In the genomic region with DNA sequence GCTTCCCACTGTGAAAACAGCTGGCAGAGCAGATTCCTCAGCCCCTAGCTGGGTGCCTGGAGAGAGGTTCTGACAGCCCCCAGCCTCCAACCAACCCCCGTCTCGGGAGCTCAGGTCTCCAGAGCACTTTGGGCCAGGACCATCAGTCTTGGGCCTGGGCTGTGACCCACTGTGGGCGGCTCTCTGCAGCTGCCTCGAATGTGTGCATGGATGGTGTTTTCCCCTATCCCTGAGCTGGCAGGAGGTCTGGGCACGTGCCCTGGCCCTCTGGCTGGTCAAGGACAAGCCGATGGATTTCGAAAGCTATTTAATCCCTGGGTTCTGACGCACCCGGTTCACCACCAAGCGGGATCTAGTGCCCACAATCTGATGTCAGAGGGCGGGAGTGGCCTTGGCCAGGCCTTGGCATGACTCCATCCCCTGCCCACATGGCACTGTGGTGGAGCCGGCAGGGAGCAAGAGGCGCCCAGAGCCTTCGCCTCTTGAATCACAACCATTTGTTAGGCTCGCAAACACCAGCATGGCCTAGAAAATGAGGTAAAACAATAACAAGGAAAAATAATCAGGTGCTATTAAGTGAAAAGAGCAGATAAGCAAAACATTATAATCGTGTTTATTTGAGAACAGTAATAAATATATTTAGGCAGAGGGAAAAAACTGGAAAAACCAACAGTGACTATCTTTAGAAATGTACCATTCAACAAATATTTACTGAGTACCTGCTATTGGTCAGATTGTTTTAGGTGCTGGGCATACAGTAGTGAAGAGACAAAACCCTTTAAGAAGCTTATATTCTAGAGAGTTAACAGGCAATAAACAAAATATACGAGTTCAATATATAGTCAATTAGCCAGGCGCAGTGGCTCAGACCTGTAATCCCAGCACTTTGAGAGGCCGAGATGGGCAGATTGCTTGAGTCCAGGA, we compare ENCODE assay signal across 1 cellular context.
TF ChIP-seq lines count a peak whose summit lies in the region.

No MANE protein-coding gene starts in this region.

TF ChIP-seq in HepG2, 621 proteins besides CTCF, POLR2A, EP300 and RAD21 (continued from another document and continues in another):
- TF ChIP-seq ARNT2 (CRISPR knock-in tag; IDR thresholded peaks at IDR 0.05; ENCODE audit: low read depth): peak; percentile 56; the same call in 1 of the 2 replicates
- TF ChIP-seq, protein P1, sequence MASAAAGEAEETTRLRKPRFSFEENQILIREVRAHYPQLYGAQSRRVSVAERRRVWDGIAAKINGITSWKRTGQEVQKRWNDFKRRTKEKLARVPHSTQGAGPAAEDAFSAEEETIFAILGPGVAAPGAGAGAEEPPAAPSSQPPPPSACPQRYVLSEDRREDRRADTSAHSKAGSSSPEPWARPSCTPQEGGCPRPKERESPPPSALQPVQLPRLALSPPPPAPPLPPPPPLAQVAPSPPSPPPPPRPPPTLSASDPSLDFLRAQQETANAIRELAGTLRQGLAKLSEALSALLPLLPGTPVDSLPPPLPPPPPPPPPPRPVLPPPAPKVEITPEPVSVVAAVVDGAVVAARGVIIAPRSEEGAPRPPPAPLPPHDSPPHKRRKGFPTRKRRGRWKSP (CRISPR knock-in tag; IDR thresholded peaks at IDR 0.05): 0 out of 2 replicates have a peak, but pooled peaks have one; percentile 34
- no peak for TF ChIP-seq ZNF367 (CRISPR knock-in tag; IDR thresholded peaks at IDR 0.05; ENCODE audit: borderline replicate concordance)
- TF ChIP-seq NR2F2 (IDR thresholded peaks at IDR 0.05; ENCODE audit: borderline replicate concordance, low read depth): no peak
- TF ChIP-seq ZNF207 (IDR thresholded peaks at IDR 0.05; ENCODE audit: borderline replicate concordance): no peak
- no peak for TF ChIP-seq DMTF1 (CRISPR knock-in tag; IDR thresholded peaks at IDR 0.05)
- TF ChIP-seq ZBTB26 (CRISPR knock-in tag; IDR thresholded peaks at IDR 0.05; ENCODE audit: borderline replicate concordance): 0 out of 2 replicates have a peak, but pooled peaks have one; percentile 58
- TF ChIP-seq TIGD3 (CRISPR knock-in tag; IDR thresholded peaks at IDR 0.05; ENCODE audit: borderline replicate concordance): no peak
- TF ChIP-seq PCBP1 (IDR thresholded peaks at IDR 0.05; ENCODE audit: borderline replicate concordance, low read depth, low read length): 0 out of 2 replicates have a peak, but pooled peaks have one; percentile 24
- TF ChIP-seq, protein P2, sequence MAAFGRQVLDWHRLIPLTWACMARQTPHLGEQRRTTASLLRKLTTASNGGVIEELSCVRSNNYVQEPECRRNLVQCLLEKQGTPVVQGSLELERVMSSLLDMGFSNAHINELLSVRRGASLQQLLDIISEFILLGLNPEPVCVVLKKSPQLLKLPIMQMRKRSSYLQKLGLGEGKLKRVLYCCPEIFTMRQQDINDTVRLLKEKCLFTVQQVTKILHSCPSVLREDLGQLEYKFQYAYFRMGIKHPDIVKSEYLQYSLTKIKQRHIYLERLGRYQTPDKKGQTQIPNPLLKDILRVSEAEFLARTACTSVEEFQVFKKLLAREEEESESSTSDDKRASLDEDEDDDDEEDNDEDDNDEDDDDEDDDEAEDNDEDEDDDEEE (CRISPR knock-in tag; IDR thresholded peaks at IDR 0.05): peak; percentile 37; the same call in 1 of the 2 replicates
- TF ChIP-seq ZNF775 (CRISPR knock-in tag; IDR thresholded peaks at IDR 0.05; ENCODE audit: borderline replicate concordance): no peak
- no peak for TF ChIP-seq ZKSCAN5 (CRISPR knock-in tag; IDR thresholded peaks at IDR 0.05)
- 0 out of 2 replicates have a peak, but pooled peaks have one; percentile 58 for TF ChIP-seq SALL2 (CRISPR knock-in tag; IDR thresholded peaks at IDR 0.05)
- TF ChIP-seq ZNF619 (CRISPR knock-in tag; IDR thresholded peaks at IDR 0.05): no peak
- no peak for TF ChIP-seq GATAD1 (CRISPR knock-in tag; IDR thresholded peaks at IDR 0.05)
- TF ChIP-seq ZNF562 (CRISPR knock-in tag; IDR thresholded peaks at IDR 0.05; ENCODE audit: borderline replicate concordance): no peak
- TF ChIP-seq ZNF136 (CRISPR knock-in tag; IDR thresholded peaks at IDR 0.05; ENCODE audit: low read depth): no peak
- no peak for TF ChIP-seq ONECUT2 (CRISPR knock-in tag; IDR thresholded peaks at IDR 0.05)
- TF ChIP-seq ZMAT5 (CRISPR knock-in tag; IDR thresholded peaks at IDR 0.05; ENCODE audit: borderline replicate concordance, low read depth): no peak
- TF ChIP-seq ZNF101 (CRISPR knock-in tag; IDR thresholded peaks at IDR 0.05; ENCODE audit: borderline replicate concordance, low read depth): no peak
- TF ChIP-seq DMAP1 (CRISPR knock-in tag; IDR thresholded peaks at IDR 0.05): no peak
- TF ChIP-seq ZNF569 (CRISPR knock-in tag; IDR thresholded peaks at IDR 0.05; ENCODE audit: borderline replicate concordance): no peak
- TF ChIP-seq ZNF614 (CRISPR knock-in tag; IDR thresholded peaks at IDR 0.05; ENCODE audit: borderline replicate concordance): peak; percentile 69; the same call in 1 of the 2 replicates
- TF ChIP-seq NR2C2 (CRISPR knock-in tag; IDR thresholded peaks at IDR 0.05; ENCODE audit: borderline replicate concordance): no peak
- no peak for TF ChIP-seq NFAT5 (CRISPR knock-in tag; IDR thresholded peaks at IDR 0.05)
- no peak for TF ChIP-seq REPIN1 (CRISPR knock-in tag; IDR thresholded peaks at IDR 0.05; ENCODE audit: borderline replicate concordance, low read depth)
- no peak for TF ChIP-seq SKIL (CRISPR knock-in tag; IDR thresholded peaks at IDR 0.05; ENCODE audit: borderline replicate concordance)
- TF ChIP-seq ESRRA (CRISPR knock-in tag; IDR thresholded peaks at IDR 0.05; ENCODE audit: low read depth): no peak
- no peak for TF ChIP-seq REXO4 (CRISPR knock-in tag; IDR thresholded peaks at IDR 0.05; ENCODE audit: borderline replicate concordance)
- TF ChIP-seq ZC3H13 (CRISPR knock-in tag; IDR thresholded peaks at IDR 0.05): no peak
- TF ChIP-seq ZNF484 (CRISPR knock-in tag; IDR thresholded peaks at IDR 0.05; ENCODE audit: borderline replicate concordance, low read depth): no peak
- 0 out of 2 replicates have a peak, but pooled peaks have one; percentile 23 for TF ChIP-seq ZNF768 (CRISPR knock-in tag; IDR thresholded peaks at IDR 0.05)
- no peak for TF ChIP-seq ZNF230 (CRISPR knock-in tag; IDR thresholded peaks at IDR 0.05)
- no peak for TF ChIP-seq SRSF4 (IDR thresholded peaks at IDR 0.05; ENCODE audit: low read depth, low read length, poor library complexity, severe bottlenecking)
- no peak for TF ChIP-seq NFE2L1 (CRISPR knock-in tag; IDR thresholded peaks at IDR 0.05; ENCODE audit: borderline replicate concordance)
- TF ChIP-seq KDM5B (CRISPR knock-in tag; IDR thresholded peaks at IDR 0.05; ENCODE audit: borderline replicate concordance): no peak
- TF ChIP-seq ZNF652 (CRISPR knock-in tag; IDR thresholded peaks at IDR 0.05; ENCODE audit: borderline replicate concordance, low read depth): no peak
- no peak for TF ChIP-seq CSRNP1 (CRISPR knock-in tag; IDR thresholded peaks at IDR 0.05)
- no peak for TF ChIP-seq MTF2 (CRISPR knock-in tag; IDR thresholded peaks at IDR 0.05; ENCODE audit: borderline replicate concordance)
- no peak for TF ChIP-seq RFX5 (IDR thresholded peaks at IDR 0.05; ENCODE audit: low read depth, low read length)
- TF ChIP-seq JUND (CRISPR knock-in tag; IDR thresholded peaks at IDR 0.05): no peak; the same call in 1 of the 2 replicates
